8 cellular contexts compared by ENCODE assay signal in the genomic region with DNA sequence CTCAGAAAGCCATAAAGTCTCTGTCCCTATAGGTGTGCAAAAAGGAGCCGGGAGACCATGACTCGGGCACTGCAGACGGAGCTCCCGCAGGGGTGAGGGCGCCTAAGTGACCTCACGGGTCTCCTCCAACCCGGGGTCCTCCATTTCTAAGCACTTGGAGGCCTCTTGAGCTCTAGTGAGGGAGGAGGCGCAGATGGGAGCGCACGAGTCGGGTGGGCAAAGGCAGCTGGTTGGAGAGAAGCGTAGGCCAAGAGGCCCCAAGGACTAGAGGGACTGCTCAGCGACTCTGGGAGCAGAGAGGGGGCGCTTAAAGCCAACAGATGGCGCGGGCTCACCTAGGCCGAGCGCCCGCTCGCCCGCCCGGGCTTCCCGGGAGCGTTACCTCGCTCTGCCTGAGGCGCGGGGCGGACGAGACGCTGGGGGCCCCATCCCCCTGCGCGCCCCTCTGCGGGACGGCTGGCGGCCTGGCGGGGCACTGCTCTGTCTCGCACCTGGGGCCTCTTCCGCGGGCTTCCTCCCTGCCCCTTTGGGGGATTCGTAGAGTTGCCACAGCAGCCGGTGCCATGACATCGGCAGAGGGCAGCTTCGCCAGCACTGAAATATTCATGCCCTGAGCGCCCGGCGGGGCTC. TPM values are rescaled to one million over a fixed set of nuclear protein-coding genes. Genes with fewer than 3 reads are reported as not detected.
A peak's percentile ranks its signal among the peaks of the same experiment; 100 is the strongest.
DNase-seq lines count a peak whose midpoint lies in the region; ATAC-seq lines count a peak whose summit lies in the region.

No MANE protein-coding gene starts in this region.

- no peak overlapping the region for H3K27ac Mint-ChIP-seq in activated T-cell treated with anti-CD3 and anti-CD28 coated beads, Interleukin-2, amount 50 U/mL, for 72 hours

- H3K36me3 Mint-ChIP-seq in activated T-cell treated with anti-CD3 and anti-CD28 coated beads, Interleukin-2, amount 50 U/mL, for 72 hours (ENCODE audit: insufficient read depth in 2 of 2): no peaks in the 10 kb centered on the region

- peak; percentile 85 for DNase-seq in G401 (ENCODE audit: low spot score)
- peak; percentile 81 for DNase-seq in NCI-H146 (lab: John Stamatoyannopoulos, UW)
- peak; percentile 43 to 52 for DNase-seq in activated T-cell treated with anti-CD3 and anti-CD28 coated beads, Interleukin-2, amount 50 U/mL, for 72 hours
- DNase-seq in Right ventricle myocardium inferior (ENCODE audit: missing footprints): peak; percentile 76
- DNase-seq in pons (ENCODE audit: low spot score): peak; percentile 46
- no peak for DNase-seq in activated effector memory CD4-positive, alpha-beta T cell treated with anti-CD3 and anti-CD28 coated beads, Interleukin-2, amount 50 U/mL, for 16 hours
- no peak for DNase-seq in putamen (ENCODE audit: low spot score)

- H3K4me3 Mint-ChIP-seq in activated T-cell treated with anti-CD3 and anti-CD28 coated beads, Interleukin-2, amount 50 U/mL, for 72 hours: peak overlapping the region; percentile 56 to 71

- peak; percentile 81 for ATAC-seq in activated T-cell treated with anti-CD3 and anti-CD28 coated beads, Interleukin-2, amount 50 U/mL, for 72 hours (replicated peaks in 1 of 2)
- ATAC-seq in Right ventricle myocardium inferior (peak; percentile 92), HG03045 (IDR thresholded peaks at IDR 0.05; ENCODE audit: unreplicated experiment) (no peak)

- no peaks in the 10 kb centered on the region for H3K4me1 Mint-ChIP-seq in activated T-cell treated with anti-CD3 and anti-CD28 coated beads, Interleukin-2, amount 50 U/mL, for 72 hours (ENCODE audit: low read depth)

- intact Hi-C loops in Right ventricle myocardium inferior (cut with DNase I): loop anchor here (1.0 kb wide), 2 partner anchors 89 to 174 kb away; no protein-coding TSS in a partner anchor

- H3K9me3 Mint-ChIP-seq in activated T-cell treated with anti-CD3 and anti-CD28 coated beads, Interleukin-2, amount 50 U/mL, for 72 hours: no peaks in the 10 kb centered on the region

- in situ Hi-C loops in G401 (cut with HindIII; ENCODE audit: low sequenced_read_pairs): no loop called here

- H3K27me3 Mint-ChIP-seq in activated T-cell treated with anti-CD3 and anti-CD28 coated beads, Interleukin-2, amount 50 U/mL, for 72 hours (ENCODE audit: low read depth): peaks cover 68% of the 10 kb centered on the region

RNA-seq across cellular contexts. Expression of a gene that starts 0.5 kb away (rescaled TPM):
- total RNA-seq in G401 (2014; rRNA removed; shearing (Covaris generic)): 2.8 and 5.9 TPM in 2 replicates
- 1 to 10 TPM; 1.1 to 2.8 TPM for total RNA-seq in activated T-cell treated with anti-CD3 and anti-CD28 coated beads, Interleukin-2, amount 50 U/mL, for 72 hours
- 4.8 TPM for total RNA-seq in Right ventricle myocardium inferior

Comparison
In these comparisons a context has a peak if more than half of its experiments do, and no peak if none do; other contexts are left out.
1. DNase-seq: peak in G401 (single experiment), NCI-H146 (single experiment), activated T-cell treated with anti-CD3 and anti-CD28 coated beads, Interleukin-2, amount 50 U/mL, for 72 hours (2 of 2), Right ventricle myocardium inferior (single experiment) and pons (single experiment); none in activated effector memory CD4-positive, alpha-beta T cell treated with anti-CD3 and anti-CD28 coated beads, Interleukin-2, amount 50 U/mL, for 16 hours (single experiment) and putamen (single experiment).